Comparison of ENCODE assay signal across 12 cellular contexts in the genomic region with DNA sequence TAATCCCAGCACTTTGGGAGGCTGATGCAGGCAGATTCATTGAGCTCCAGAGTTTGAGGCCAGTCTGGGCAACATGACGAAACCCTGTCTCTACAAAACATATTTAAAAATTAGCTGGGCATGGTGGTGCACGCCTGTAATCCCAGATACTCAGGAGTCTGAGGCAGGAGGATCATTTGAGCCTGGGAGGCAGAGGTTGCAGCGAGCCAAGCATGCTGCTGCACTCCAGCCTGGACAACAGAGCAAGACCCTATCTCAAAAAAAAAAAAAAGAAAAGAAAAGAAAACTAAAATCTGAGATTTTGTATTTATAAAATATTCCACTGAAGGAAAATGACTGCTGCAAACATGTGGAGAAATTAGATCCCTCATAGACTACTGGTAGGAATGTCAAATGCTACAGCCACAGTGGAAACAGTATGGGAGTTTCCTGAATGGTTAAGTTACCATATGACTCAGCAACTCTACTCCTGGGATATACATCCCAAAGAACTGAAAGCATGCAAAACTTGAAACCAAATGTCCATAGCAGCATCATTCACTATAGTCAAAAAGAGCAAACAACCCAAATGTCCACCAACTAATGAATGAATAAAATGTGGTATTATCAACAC.
DNase-seq lines count a peak whose midpoint lies in the region; ATAC-seq and TF ChIP-seq lines count a peak whose summit lies in the region.
"Had no signal": no experiment of that assay in that cellular context is flagged by ENCODE, and none has a peak within 500 bp of the region (broad histone marks: within the 10 kb centered on the region; RNA-seq: fewer than 3 reads in every experiment).

No MANE protein-coding gene starts in this region.

- 93% methylated on average over 3 of the region's 3 CpGs; no CpG with 5 or more reads in 1 of the 2 experiments for WGBS in endodermal cell (ENCODE audit: insufficient coverage in 1 of 2, insufficient read length in 1 of 2), 2 experiments

- POLR2A ChIA-PET in Panc1 (lab: Charles Lee), result no interaction called here

- H3K9me3 ChIP-seq in Panc1 (ENCODE audit: control insufficient read depth, insufficient read depth, low read depth, low read length) (no peaks in the 10 kb centered on the region), endodermal cell (ENCODE audit: control insufficient read depth, low read length) (no peaks in the 10 kb centered on the region), tibial artery (no peaks in the 10 kb centered on the region)
- H3K9me3 ChIP-seq: testis had no signal

- H3K36me3 ChIP-seq in Panc1 (ENCODE audit: control insufficient read depth, insufficient read depth, low read length), result peaks cover 38% of the 10 kb centered on the region; the same call in 1 of the 2 replicates
- peaks cover 92% of the 10 kb centered on the region for H3K36me3 ChIP-seq in endodermal cell (ENCODE audit: control insufficient read depth, insufficient read depth, low read length)
- H3K36me3 ChIP-seq in tibial artery, result peaks cover 14 to 51% (median 24%) of the 10 kb centered on the region in 3 donors

- no TSS peak for BruUV-seq in Panc1 (replicated peaks; lab: Mats Ljungman, UMichigan)

- H3K4me1 Mint-ChIP-seq in endodermal cell, result no peaks in the 10 kb centered on the region

- H3K4me1 ChIP-seq in Panc1 (ENCODE audit: control insufficient read depth, insufficient read depth, low read length) (peaks cover 22% of the 10 kb centered on the region), endodermal cell (ENCODE audit: control insufficient read depth, insufficient read depth, low read length) (no peaks in the 10 kb centered on the region), tibial artery (peaks cover 0 to 35% (median 10%) of the 10 kb centered on the region in 4 donors)

- H3K4me3 ChIP-seq in Panc1 (ENCODE audit: low read depth in 2 of 2, low read length in 2 of 2), result no peak overlapping the region
- H3K4me3 ChIP-seq in endodermal cell (ENCODE audit: low read length), result no peak overlapping the region
- no peak overlapping the region for H3K4me3 ChIP-seq in tibial artery
- H3K4me3 ChIP-seq: testis had no signal

- H3K27me3 ChIP-seq in Panc1 (ENCODE audit: control insufficient read depth, insufficient read depth, low read length) (no peaks in the 10 kb centered on the region), endodermal cell (ENCODE audit: control insufficient read depth, insufficient read depth, low read length, poor library complexity, severe bottlenecking) (no peaks in the 10 kb centered on the region), tibial artery (no peaks in the 10 kb centered on the region)
- H3K27me3 ChIP-seq: testis had no signal

- H3K27me3 Mint-ChIP-seq in endodermal cell (ENCODE audit: insufficient read depth), result no peaks in the 10 kb centered on the region

- in situ Hi-C loops in Panc1 (cut with HindIII; ENCODE audit: low pct_unique_long_range_greater_than_20kb, low sequenced_read_pairs), result no loop called here

- H3K9me3 Mint-ChIP-seq in endodermal cell, result no peaks in the 10 kb centered on the region

- H3K27ac Mint-ChIP-seq in endodermal cell, result peak overlapping the region; percentile 68

- intact Hi-C loops in Panc1 (cut with micrococcal nuclease; ENCODE audit: unreplicated experiment), result no loop called here
- intact Hi-C loops in tibial artery (cut with DNase I; ENCODE audit: low total_unique reads), result loop anchor here (10.0 kb wide), 1 partner anchor 78 kb away; no protein-coding TSS in a partner anchor

- peaks cover 83% of the 10 kb centered on the region for H3K36me3 Mint-ChIP-seq in endodermal cell (ENCODE audit: low read depth)

- H3K9ac ChIP-seq in endodermal cell (ENCODE audit: extremely low read depth, low read length, poor library complexity, severe bottlenecking), result no peak overlapping the region

- CTCF ChIA-PET in Panc1 (lab: Charles Lee), result interaction anchor here (0.6 kb wide), 1 partner anchor 135 kb away, joined by 4 read pairs; no protein-coding TSS in a partner anchor

- no peak for TF ChIP-seq CTCF in Panc1 (IDR thresholded peaks at IDR 0.05)
- peak; percentile 26 for TF ChIP-seq CTCF in endodermal cell (conservative IDR thresholded peaks at IDR 0.05)
- TF ChIP-seq CTCF in tibial artery (IDR thresholded peaks at IDR 0.05), result no peak

- H3K27ac ChIP-seq in Panc1 (ENCODE audit: low read length) (no peak overlapping the region), endodermal cell (ENCODE audit: low read depth, low read length) (no peak overlapping the region), tibial artery (no peak overlapping the region)

- DNase-seq in EL (peak; percentile 78), Panc1 (ENCODE audit: low read depth, low spot score) (no peak), endodermal cell (no peak), non-pigmented ciliary epithelial cell (ENCODE audit: low read depth) (peak; percentile 58), tibial artery (no peak), NCI-H345 treated with DMSO at 0.1 percent for 48 hours (lab: John Stamatoyannopoulos, UW; ENCODE audit: unreplicated experiment) (no peak)
- DNase-seq: cerebellar nuclear complex, Kasumi-1, NCI-H524, testis had no signal

- H3K4me3 Mint-ChIP-seq in endodermal cell, result no peak overlapping the region

- ATAC-seq in Panc1, result peak; percentile 49; the same call in 1 of the 2 replicates
- no peak for ATAC-seq in HG02885 (IDR thresholded peaks at IDR 0.05; ENCODE audit: poor library complexity, unreplicated experiment)
- no peak for ATAC-seq in GM19395 (IDR thresholded peaks at IDR 0.05; ENCODE audit: unreplicated experiment)

Comparison
In these comparisons a context has a peak if more than half of its experiments do, and no peak if none do; other contexts are left out.
1. DNase-seq: peak in EL (single experiment) and non-pigmented ciliary epithelial cell (single experiment); none in Panc1 (single experiment), endodermal cell (single experiment), tibial artery (0 of 2) and NCI-H345 treated with DMSO at 0.1 percent for 48 hours (single experiment).